Comparison of ENCODE assay signal across 1 cellular context in genomic region chr11:134412508-134413333, GRCh38.
TF ChIP-seq lines count a peak whose summit lies in the region.

No MANE protein-coding gene starts in this region.

TF ChIP-seq in HEK293, 187 proteins besides CTCF, POLR2A, EP300 and RAD21 (continued from another document):
- TF ChIP-seq ZNF394 (tag by site-specific recombination; IDR thresholded peaks at IDR 0.05; ENCODE audit: borderline replicate concordance) = peak; percentile 59; the same call in 1 of the 2 replicates
